In genomic region chr16:70380919-70381603, GRCh38 we compare ENCODE assay signal across 1 cellular context.
TF ChIP-seq lines count a peak whose summit lies in the region.

No MANE protein-coding gene starts in this region.

TF ChIP-seq in HEK293, 187 proteins besides CTCF, POLR2A, EP300 and RAD21 (continued from another document and continues in another):
- TF ChIP-seq ZBTB11 (tag by site-specific recombination; conservative IDR thresholded peaks at IDR 0.05; ENCODE audit: low read depth): peak; percentile 71
- peak; percentile 22; the same call in 1 of the 2 replicates for TF ChIP-seq SP7 (tag by site-specific recombination; IDR thresholded peaks at IDR 0.05)
- no peak for TF ChIP-seq ZNF404 (tag by site-specific recombination; IDR thresholded peaks at IDR 0.05)
- TF ChIP-seq ZNF223 (tag by site-specific recombination; IDR thresholded peaks at IDR 0.05): no peak
- TF ChIP-seq ZBTB21 (tag by site-specific recombination; IDR thresholded peaks at IDR 0.05): no peak; the same call in 1 of the 2 replicates
- TF ChIP-seq ZNF48 (tag by site-specific recombination; IDR thresholded peaks at IDR 0.05): no peak
- TF ChIP-seq ZNF791 (tag by site-specific recombination; IDR thresholded peaks at IDR 0.05): no peak
- TF ChIP-seq ZBTB49 (tag by site-specific recombination; IDR thresholded peaks at IDR 0.05; ENCODE audit: low read depth): no peak
- TF ChIP-seq ZNF561 (tag by site-specific recombination; IDR thresholded peaks at IDR 0.05; ENCODE audit: borderline replicate concordance): peak; percentile 92
- TF ChIP-seq ZNF792 (tag by site-specific recombination; IDR thresholded peaks at IDR 0.05): no peak
- TF ChIP-seq ZNF211 (tag by site-specific recombination; IDR thresholded peaks at IDR 0.05; ENCODE audit: low read depth): no peak
- peak; percentile 5; the same call in 1 of the 2 replicates for TF ChIP-seq BCL11B (tag by site-specific recombination; IDR thresholded peaks at IDR 0.05; ENCODE audit: low read depth)
- TF ChIP-seq ZNF510 (tag by site-specific recombination; IDR thresholded peaks at IDR 0.05; ENCODE audit: insufficient replicate concordance): no peak
- no peak for TF ChIP-seq ZNF670 (tag by site-specific recombination; IDR thresholded peaks at IDR 0.05; ENCODE audit: low read depth)
- no peak for TF ChIP-seq ZNF624 (tag by site-specific recombination; IDR thresholded peaks at IDR 0.05)
- no peak for TF ChIP-seq ZNF169 (tag by site-specific recombination; IDR thresholded peaks at IDR 0.05)
- TF ChIP-seq PRDM2 (tag by site-specific recombination; IDR thresholded peaks at IDR 0.05; ENCODE audit: borderline replicate concordance): no peak
- peak; percentile 31; the same call in 1 of the 2 replicates for TF ChIP-seq ZNF501 (tag by site-specific recombination; IDR thresholded peaks at IDR 0.05)
- TF ChIP-seq ZNF112 (tag by site-specific recombination; IDR thresholded peaks at IDR 0.05): no peak
- no peak for TF ChIP-seq ZNF354C (tag by site-specific recombination; IDR thresholded peaks at IDR 0.05; ENCODE audit: borderline replicate concordance, low read depth)
- TF ChIP-seq ZSCAN23 (tag by site-specific recombination; IDR thresholded peaks at IDR 0.05): no peak
- TF ChIP-seq ZNF391 (tag by site-specific recombination; IDR thresholded peaks at IDR 0.05; ENCODE audit: borderline replicate concordance, low read depth): no peak
- no peak for TF ChIP-seq ZNF280D (tag by site-specific recombination; IDR thresholded peaks at IDR 0.05)
- no peak for TF ChIP-seq ZFP41 (tag by site-specific recombination; IDR thresholded peaks at IDR 0.05; ENCODE audit: borderline replicate concordance)
- TF ChIP-seq ZNF16 (tag by site-specific recombination; IDR thresholded peaks at IDR 0.05; ENCODE audit: low read depth): no peak
- TF ChIP-seq OVOL3 (tag by site-specific recombination; IDR thresholded peaks at IDR 0.05): no peak
- TF ChIP-seq PRDM10 (tag by site-specific recombination; IDR thresholded peaks at IDR 0.05): peak; percentile 92
- TF ChIP-seq ZNF146 (tag by site-specific recombination; IDR thresholded peaks at IDR 0.05): 0 out of 2 replicates have a peak, but pooled peaks have one; percentile 4
- TF ChIP-seq ZNF623 (tag by site-specific recombination; IDR thresholded peaks at IDR 0.05): no peak
- no peak; the same call in 1 of the 2 replicates for TF ChIP-seq ZNF768 (tag by site-specific recombination; IDR thresholded peaks at IDR 0.05)
- no peak for TF ChIP-seq HOXD13 (CRISPR knock-in tag; IDR thresholded peaks at IDR 0.05; ENCODE audit: borderline replicate concordance)
- TF ChIP-seq ZNF394 (tag by site-specific recombination; IDR thresholded peaks at IDR 0.05; ENCODE audit: borderline replicate concordance): peak; percentile 46; the same call in 1 of the 2 replicates
- TF ChIP-seq ZNF37A (tag by site-specific recombination; IDR thresholded peaks at IDR 0.05): no peak
- TF ChIP-seq REST (tag by site-specific recombination; IDR thresholded peaks at IDR 0.05): no peak
